1 cellular context compared by ENCODE assay signal in the genomic region with DNA sequence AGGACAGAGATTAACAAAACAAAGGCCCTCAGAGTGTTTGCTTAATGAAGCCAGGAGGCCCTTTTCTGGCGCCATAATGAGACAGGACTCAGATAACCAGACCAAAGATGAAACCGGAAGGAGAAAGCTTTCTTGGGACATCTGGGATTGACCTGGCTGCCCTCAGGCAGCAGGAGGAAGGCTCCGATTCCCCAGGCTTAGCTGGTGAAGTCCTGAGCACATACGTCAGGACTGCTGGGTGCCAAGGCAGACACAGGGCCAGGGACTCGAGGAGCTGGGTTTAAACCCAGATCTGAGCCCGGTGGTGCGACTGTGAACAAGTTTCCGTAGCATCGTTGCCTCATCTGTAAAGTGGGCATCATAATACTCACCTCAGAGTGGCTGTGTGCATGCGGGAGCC.
TF ChIP-seq lines count a peak whose summit lies in the region.

No MANE protein-coding gene starts in this region.

TF ChIP-seq in GM23338, 12 proteins besides CTCF, POLR2A, EP300 and RAD21 (continued from another document):
- TF ChIP-seq, protein P1, sequence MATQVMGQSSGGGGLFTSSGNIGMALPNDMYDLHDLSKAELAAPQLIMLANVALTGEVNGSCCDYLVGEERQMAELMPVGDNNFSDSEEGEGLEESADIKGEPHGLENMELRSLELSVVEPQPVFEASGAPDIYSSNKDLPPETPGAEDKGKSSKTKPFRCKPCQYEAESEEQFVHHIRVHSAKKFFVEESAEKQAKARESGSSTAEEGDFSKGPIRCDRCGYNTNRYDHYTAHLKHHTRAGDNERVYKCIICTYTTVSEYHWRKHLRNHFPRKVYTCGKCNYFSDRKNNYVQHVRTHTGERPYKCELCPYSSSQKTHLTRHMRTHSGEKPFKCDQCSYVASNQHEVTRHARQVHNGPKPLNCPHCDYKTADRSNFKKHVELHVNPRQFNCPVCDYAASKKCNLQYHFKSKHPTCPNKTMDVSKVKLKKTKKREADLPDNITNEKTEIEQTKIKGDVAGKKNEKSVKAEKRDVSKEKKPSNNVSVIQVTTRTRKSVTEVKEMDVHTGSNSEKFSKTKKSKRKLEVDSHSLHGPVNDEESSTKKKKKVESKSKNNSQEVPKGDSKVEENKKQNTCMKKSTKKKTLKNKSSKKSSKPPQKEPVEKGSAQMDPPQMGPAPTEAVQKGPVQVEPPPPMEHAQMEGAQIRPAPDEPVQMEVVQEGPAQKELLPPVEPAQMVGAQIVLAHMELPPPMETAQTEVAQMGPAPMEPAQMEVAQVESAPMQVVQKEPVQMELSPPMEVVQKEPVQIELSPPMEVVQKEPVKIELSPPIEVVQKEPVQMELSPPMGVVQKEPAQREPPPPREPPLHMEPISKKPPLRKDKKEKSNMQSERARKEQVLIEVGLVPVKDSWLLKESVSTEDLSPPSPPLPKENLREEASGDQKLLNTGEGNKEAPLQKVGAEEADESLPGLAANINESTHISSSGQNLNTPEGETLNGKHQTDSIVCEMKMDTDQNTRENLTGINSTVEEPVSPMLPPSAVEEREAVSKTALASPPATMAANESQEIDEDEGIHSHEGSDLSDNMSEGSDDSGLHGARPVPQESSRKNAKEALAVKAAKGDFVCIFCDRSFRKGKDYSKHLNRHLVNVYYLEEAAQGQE (IDR thresholded peaks at IDR 0.05; ENCODE audit: unreplicated experiment) = no peak
